In the genomic region with DNA sequence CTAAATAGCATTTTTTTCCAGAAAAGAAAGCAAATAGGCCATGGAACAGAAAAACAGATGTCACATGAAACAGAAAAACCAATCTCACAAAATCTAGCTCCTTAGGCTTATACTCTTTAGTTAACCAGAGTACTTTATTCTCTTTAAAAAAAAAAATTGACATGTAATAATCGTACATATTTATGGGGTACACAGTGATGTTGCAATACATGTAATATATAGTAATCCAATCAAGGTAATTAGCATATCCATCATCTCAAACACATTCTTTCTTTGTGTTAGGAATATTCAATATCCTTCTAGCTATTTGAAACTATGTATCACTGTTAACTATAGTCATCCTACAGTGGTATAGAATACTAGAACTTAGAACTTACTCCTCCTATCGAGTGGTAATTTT, we compare ENCODE assay signal across 19 cellular contexts.
"Had no signal": no experiment of that assay in that cellular context is flagged by ENCODE, and none has a peak within 500 bp of the region (broad histone marks: within the 10 kb centered on the region; RNA-seq: fewer than 3 reads in every experiment).

No MANE protein-coding gene starts in this region.

- H3K4me1 Mint-ChIP-seq: neural crest cell had no signal

- H3K9me3 ChIP-seq: esophagus squamous epithelium, pancreas, testis, transverse colon had no signal

- H3K4me3 ChIP-seq: dorsolateral prefrontal cortex, esophagus squamous epithelium, hepatocyte, pancreas, testis, transverse colon had no signal

- H3K9me3 Mint-ChIP-seq: central memory CD8-positive, alpha-beta T cell; naive B cell; neural crest cell; stimulated activated memory B cell treated with anti-CD40 and anti-IgM and Interleukin-4, amounts not matched to agents 10 μg/mL and 1 μg/mL and 100 μg/mL, for 72 hours; stimulated activated naive CD8-positive, alpha-beta T cell treated with anti-CD3 and anti-CD28 coated beads, Interleukin-15, amount 100 ng/mL, for 72 hours had no signal

- DNase-seq: cortex of kidney; dorsolateral prefrontal cortex; effector CD8-positive, alpha-beta T cell; esophagus squamous epithelium; foreskin fibroblast; naive B cell; nucleus accumbens; pancreas; right cardiac atrium; stimulated activated CD4-positive, alpha-beta T cell treated with anti-CD3 and anti-CD28 coated beads, Interleukin-4, amount 100 ng/mL, for 1 hour; stimulated activated CD8-positive, alpha-beta memory T cell treated with anti-CD3 and anti-CD28 coated beads, Interleukin-4, amount 100 ng/mL, for 48 hours; stimulated activated naive CD8-positive, alpha-beta T cell treated with anti-CD3 and anti-CD28 coated beads, Interleukin-15, amount 100 ng/mL, for 72 hours; testis; transverse colon had no signal

- H3K4me1 ChIP-seq: esophagus squamous epithelium, testis had no signal

- H3K27me3 Mint-ChIP-seq: central memory CD8-positive, alpha-beta T cell; naive B cell; progenitor cell of endocrine pancreas; stimulated activated memory B cell treated with anti-CD40 and anti-IgM and Interleukin-4, amounts not matched to agents 10 μg/mL and 1 μg/mL and 100 μg/mL, for 72 hours; stimulated activated naive CD8-positive, alpha-beta T cell treated with anti-CD3 and anti-CD28 coated beads, Interleukin-15, amount 100 ng/mL, for 72 hours had no signal

- ATAC-seq: pancreas; right cardiac atrium; stimulated activated memory B cell treated with anti-CD40 and anti-IgM and Interleukin-4, amounts not matched to agents 10 μg/mL and 1 μg/mL and 100 μg/mL, for 72 hours; stimulated activated naive CD8-positive, alpha-beta T cell treated with anti-CD3 and anti-CD28 coated beads, Interleukin-15, amount 100 ng/mL, for 72 hours had no signal

- H3K27me3 ChIP-seq: dorsolateral prefrontal cortex, esophagus squamous epithelium, hepatocyte, pancreas, testis, transverse colon had no signal

- H3K4me3 Mint-ChIP-seq: central memory CD8-positive, alpha-beta T cell; neural crest cell; stimulated activated memory B cell treated with anti-CD40 and anti-IgM and Interleukin-4, amounts not matched to agents 10 μg/mL and 1 μg/mL and 100 μg/mL, for 72 hours; stimulated activated naive CD8-positive, alpha-beta T cell treated with anti-CD3 and anti-CD28 coated beads, Interleukin-15, amount 100 ng/mL, for 72 hours had no signal

- H3K27ac ChIP-seq: dorsolateral prefrontal cortex, esophagus squamous epithelium, hepatocyte, pancreas, testis, transverse colon had no signal
